Comparison of ENCODE assay signal across 13 cellular contexts in the genomic region with DNA sequence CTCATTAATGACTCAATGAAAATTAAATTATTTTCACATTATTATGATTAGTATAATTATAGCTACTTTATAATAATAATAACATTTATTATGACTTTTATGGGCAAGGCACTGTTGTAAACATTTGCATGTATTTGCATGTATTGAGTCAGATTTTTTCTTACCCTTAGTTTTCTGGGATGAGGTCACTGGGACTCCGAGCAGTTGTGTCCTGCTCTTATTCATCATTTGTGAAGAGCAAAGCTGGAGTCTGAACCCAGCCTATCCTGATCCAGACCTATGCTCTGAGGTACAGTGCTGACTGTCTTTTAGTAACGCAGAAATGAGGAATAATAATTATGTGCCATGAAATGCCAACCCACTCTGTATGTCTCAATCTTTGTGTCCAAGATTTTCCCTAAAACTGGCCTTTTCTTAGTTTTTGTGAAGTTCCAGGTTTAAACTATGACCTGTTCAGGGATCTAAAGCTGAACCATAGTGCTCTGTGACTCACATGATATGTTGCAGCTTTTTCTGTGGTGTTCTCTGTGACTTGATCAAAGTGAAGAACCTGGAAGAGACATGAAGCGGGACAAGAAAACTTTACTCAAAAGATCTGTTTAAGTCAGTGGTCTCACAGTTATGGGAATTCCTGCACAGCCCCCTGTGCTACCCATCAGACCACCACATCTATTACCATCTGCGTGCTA. TPM values are rescaled to one million over a fixed set of nuclear protein-coding genes. Genes with fewer than 3 reads are reported as not detected.
A peak's percentile ranks its signal among the peaks of the same experiment; 100 is the strongest.
DNase-seq lines count a peak whose midpoint lies in the region; ATAC-seq and TF ChIP-seq lines count a peak whose summit lies in the region.
"Not testable (repeated sequence)": the region's sequence is repeated elsewhere in the genome, so short reads cannot be mapped to it uniquely, and the experiment has no call there.
"Had no signal": no experiment of that assay in that cellular context is flagged by ENCODE, and none has a peak within 500 bp of the region (broad histone marks: within the 10 kb centered on the region; RNA-seq: fewer than 3 reads in every experiment).

No MANE protein-coding gene starts in this region.

- H3K4me2 ChIP-seq in GM23248 (ENCODE audit: unreplicated experiment); mammary epithelial cell (ENCODE audit: insufficient read depth, low read depth, low read length): not testable (repeated sequence)

- not testable (repeated sequence) for H3K9me3 ChIP-seq in GM23248 (ENCODE audit: low read depth); RWPE2 (ENCODE audit: severe bottlenecking); mammary epithelial cell (replicated peaks; ENCODE audit: insufficient read depth, low read length)

- 56 to 57% methylated on average over 4 of the region's 4 CpGs for WGBS in GM23248 (ENCODE audit: low coverage in 1 of 2, low lambda C conversion rate in 2 of 2, missing lambda C conversion rate in 2 of 2), 2 experiments
- WGBS in mammary epithelial cell (ENCODE audit: low coverage, missing lambda C conversion rate) = 89% methylated on average over 4 of the region's 4 CpGs

- H3K9ac ChIP-seq in GM23248; mammary epithelial cell (ENCODE audit: insufficient read depth, low read length): not testable (repeated sequence)

- not testable (repeated sequence) for H2AFZ ChIP-seq in GM23248; mammary epithelial cell (ENCODE audit: low read depth, low read length)

- CTCF ChIA-PET in mammary epithelial cell (lab: Charles Lee; ENCODE audit: low non-redundant PET) = interaction anchor here (0.6 kb wide), 1 partner anchor 100 kb away, joined by 3 read pairs; no protein-coding TSS in a partner anchor

- not testable (repeated sequence) for H3K4me3 ChIP-seq in GM23248; RWPE2 (ENCODE audit: severe bottlenecking); mammary epithelial cell (replicated peaks in 1 of 3; ENCODE audit: insufficient read depth in 1 of 3, low read depth in 2 of 3, low read length in 3 of 3); epithelial cell of esophagus (ENCODE audit: low read length)

- H4K20me1 ChIP-seq in GM23248 (ENCODE audit: insufficient read depth); mammary epithelial cell (ENCODE audit: insufficient read depth, low read length): not testable (repeated sequence)

- H3K27me3 ChIP-seq in GM23248 (replicated peaks; ENCODE audit: insufficient read depth); RWPE2 (ENCODE audit: insufficient read depth, poor library complexity, severe bottlenecking); mammary epithelial cell (ENCODE audit: insufficient read depth, low read length); foreskin keratinocyte: not testable (repeated sequence)

- H3K9me2 ChIP-seq in GM23248 (ENCODE audit: insufficient read depth) = not testable (repeated sequence)

- H3K4me1 ChIP-seq in GM23248 (ENCODE audit: insufficient read depth) (peaks cover 26% of the 10 kb centered on the region), RWPE2 (ENCODE audit: insufficient read depth, poor library complexity, severe bottlenecking) (peaks cover 12% of the 10 kb centered on the region), mammary epithelial cell (ENCODE audit: insufficient read depth, low read length) (peaks cover 20% of the 10 kb centered on the region)
- not testable (repeated sequence) for H3K4me1 ChIP-seq in foreskin keratinocyte

- peak overlapping the region; percentile 13; the same call in 1 of the 2 replicates for H3K27ac ChIP-seq in GM23248
- not testable (repeated sequence) for H3K27ac ChIP-seq in RWPE2 (ENCODE audit: poor library complexity, severe bottlenecking); mammary epithelial cell (ENCODE audit: insufficient read depth, low read depth, low read length); foreskin keratinocyte

- in situ Hi-C loops in GM23248 (cut with MboI); mammary epithelial cell (cut with MboI; ENCODE audit: low sequenced_read_pairs in 2 of 2): not testable (repeated sequence)

- TF ChIP-seq CTCF in RWPE2 (IDR thresholded peaks at IDR 0.05; ENCODE audit: poor library complexity, severe bottlenecking); mammary epithelial cell (conservative IDR thresholded peaks at IDR 0.05 in 1 of 2, IDR thresholded peaks at IDR 0.05 in 1 of 2; ENCODE audit: extremely low read depth in 1 of 2, insufficient read depth in 1 of 2, low read depth in 1 of 2, low read length in 2 of 2); epithelial cell of esophagus (IDR thresholded peaks at IDR 0.05; ENCODE audit: insufficient read depth, low read depth, low read length, missing control alignments); foreskin keratinocyte (conservative IDR thresholded peaks at IDR 0.05): not testable (repeated sequence)

- peak; percentile 55 for ATAC-seq in RWPE2 (ENCODE audit: low read depth)
- ATAC-seq in foreskin keratinocyte = peak; percentile 37

- TSS peak; percentile 97 for BruUV-seq in mammary epithelial cell (replicated peaks; lab: Mats Ljungman, UMichigan)

- DNase-seq in GM23248 (peak; percentile 73), LHCN-M2 (ENCODE audit: low read depth) (peak; percentile 12), mammary epithelial cell (peak; percentile 46), epithelial cell of esophagus (ENCODE audit: low read depth) (peak; percentile 55)
- DNase-seq in RWPE2 (ENCODE audit: low spot score); foreskin keratinocyte: not testable (repeated sequence)

- not testable (repeated sequence) for H3K36me3 ChIP-seq in GM23248 (ENCODE audit: low read depth); RWPE2 (ENCODE audit: low read depth); mammary epithelial cell (ENCODE audit: insufficient read depth, low read length)

- dilution Hi-C loops in mammary epithelial cell (cut with HindIII; ENCODE audit: low sequenced_read_pairs) = not testable (repeated sequence)

- intact Hi-C loops in mammary epithelial cell (cut with micrococcal nuclease) = not testable (repeated sequence)

- H3F3A ChIP-seq in GM23248 (ENCODE audit: insufficient read depth) = peaks cover 16% of the 10 kb centered on the region

- not testable (repeated sequence) for H3K79me2 ChIP-seq in GM23248 (ENCODE audit: insufficient read depth); mammary epithelial cell (ENCODE audit: insufficient read depth, low read length)

RNA-seq across cellular contexts. Expression of a gene that starts 1.2 kb away (rescaled TPM):
- not detected in 2 replicates for total RNA-seq in GM23248 (2014; rRNA removed; shearing (Covaris generic))
- polyA plus RNA-seq in GM23248 (2016; fragmentation: Nextera tagmentation; extraction: Ambion mirVana) (not detected in 2 replicates), mammary epithelial cell (1.3 TPM), foreskin keratinocyte (0.07 TPM in 1 of 2 replicates, not detected in the other)
- total RNA-seq in LHCN-M2 (2014; rRNA removed) (not detected in 2 replicates), mammary epithelial cell (1 to 10 TPM in 1 of 2 donors, under 1 TPM in 1; 0.35 to 1.5 TPM), foreskin keratinocyte (0.07 TPM in 1 of 2 replicates, not detected in the other)
- polyA plus RNA-seq in LHCN-M2 (2012) = not detected
- polyA minus RNA-seq in mammary epithelial cell = not detected
- total RNA-seq: CD4-positive, alpha-beta T cell; CD8-positive, alpha-beta memory T cell; G401; HFFc6 had no signal
- polyA plus RNA-seq: CD14-positive monocyte; CD8-positive, alpha-beta memory T cell had no signal

RNA-seq across cellular contexts. Expression of a gene that starts 18.9 kb away (rescaled TPM):
- not detected in 2 replicates for total RNA-seq in GM23248 (2014; rRNA removed; shearing (Covaris generic))
- 0.24 TPM in 1 of 2 replicates, not detected in the other for polyA plus RNA-seq in GM23248 (2016; fragmentation: Nextera tagmentation; extraction: Ambion mirVana)
- total RNA-seq in LHCN-M2 (2014; rRNA removed) = not detected in 2 replicates
- not detected for polyA plus RNA-seq in LHCN-M2 (2012)
- 10 to 100 TPM in 1 of 2 donors, 1 to 10 TPM in 1; 2.4 to 12.7 TPM for total RNA-seq in mammary epithelial cell
- polyA plus RNA-seq in mammary epithelial cell = 12.3 TPM
- polyA minus RNA-seq in mammary epithelial cell = 10.6 TPM
- 0.56 and 0.88 TPM in 2 replicates for total RNA-seq in foreskin keratinocyte
- polyA plus RNA-seq in foreskin keratinocyte = 0.49 and 0.58 TPM in 2 replicates
- total RNA-seq: CD4-positive, alpha-beta T cell; CD8-positive, alpha-beta memory T cell; G401; HFFc6 had no signal
- polyA plus RNA-seq: CD14-positive monocyte; CD8-positive, alpha-beta memory T cell had no signal

RNA-seq across cellular contexts. Expression of a gene that starts 55.7 kb away (rescaled TPM):
- total RNA-seq in GM23248 (2014; rRNA removed; shearing (Covaris generic)) = not detected in 2 replicates
- polyA plus RNA-seq in GM23248 (2016; fragmentation: Nextera tagmentation; extraction: Ambion mirVana) (not detected in 2 replicates), mammary epithelial cell (4.2 TPM), foreskin keratinocyte (2.0 and 2.7 TPM in 2 replicates)
- total RNA-seq in LHCN-M2 (2014; rRNA removed) (not detected in 2 replicates), mammary epithelial cell (10 to 100 TPM in 1 of 2 donors, 1 to 10 TPM in 1; 8.8 to 12.4 TPM), foreskin keratinocyte (5.9 and 6.0 TPM in 2 replicates)
- not detected for polyA plus RNA-seq in LHCN-M2 (2012)
- polyA minus RNA-seq in mammary epithelial cell = not detected
- total RNA-seq: CD4-positive, alpha-beta T cell; CD8-positive, alpha-beta memory T cell; G401; H9; HFFc6 had no signal
- polyA plus RNA-seq: A549; CD14-positive monocyte; CD8-positive, alpha-beta memory T cell had no signal

RNA-seq across cellular contexts. Expression of a gene that starts 59.9 kb away (rescaled TPM):
- total RNA-seq in GM23248 (2014; rRNA removed; shearing (Covaris generic)) = not detected in 2 replicates
- not detected in 2 replicates for polyA plus RNA-seq in GM23248 (2016; fragmentation: Nextera tagmentation; extraction: Ambion mirVana)
- total RNA-seq in LHCN-M2 (2014; rRNA removed) = not detected in 2 replicates
- not detected for polyA plus RNA-seq in LHCN-M2 (2012)
- total RNA-seq in mammary epithelial cell = not detected
- polyA plus RNA-seq in mammary epithelial cell = not detected
- polyA minus RNA-seq in mammary epithelial cell = not detected
- total RNA-seq in foreskin keratinocyte = not detected in 2 replicates
- not detected in 2 replicates for polyA plus RNA-seq in foreskin keratinocyte
- total RNA-seq: CD4-positive, alpha-beta T cell; CD8-positive, alpha-beta memory T cell; G401; H9; HFFc6 had no signal
- polyA plus RNA-seq: CD14-positive monocyte; CD8-positive, alpha-beta memory T cell had no signal
